Comparison of ENCODE assay signal across 8 cellular contexts in the genomic region with DNA sequence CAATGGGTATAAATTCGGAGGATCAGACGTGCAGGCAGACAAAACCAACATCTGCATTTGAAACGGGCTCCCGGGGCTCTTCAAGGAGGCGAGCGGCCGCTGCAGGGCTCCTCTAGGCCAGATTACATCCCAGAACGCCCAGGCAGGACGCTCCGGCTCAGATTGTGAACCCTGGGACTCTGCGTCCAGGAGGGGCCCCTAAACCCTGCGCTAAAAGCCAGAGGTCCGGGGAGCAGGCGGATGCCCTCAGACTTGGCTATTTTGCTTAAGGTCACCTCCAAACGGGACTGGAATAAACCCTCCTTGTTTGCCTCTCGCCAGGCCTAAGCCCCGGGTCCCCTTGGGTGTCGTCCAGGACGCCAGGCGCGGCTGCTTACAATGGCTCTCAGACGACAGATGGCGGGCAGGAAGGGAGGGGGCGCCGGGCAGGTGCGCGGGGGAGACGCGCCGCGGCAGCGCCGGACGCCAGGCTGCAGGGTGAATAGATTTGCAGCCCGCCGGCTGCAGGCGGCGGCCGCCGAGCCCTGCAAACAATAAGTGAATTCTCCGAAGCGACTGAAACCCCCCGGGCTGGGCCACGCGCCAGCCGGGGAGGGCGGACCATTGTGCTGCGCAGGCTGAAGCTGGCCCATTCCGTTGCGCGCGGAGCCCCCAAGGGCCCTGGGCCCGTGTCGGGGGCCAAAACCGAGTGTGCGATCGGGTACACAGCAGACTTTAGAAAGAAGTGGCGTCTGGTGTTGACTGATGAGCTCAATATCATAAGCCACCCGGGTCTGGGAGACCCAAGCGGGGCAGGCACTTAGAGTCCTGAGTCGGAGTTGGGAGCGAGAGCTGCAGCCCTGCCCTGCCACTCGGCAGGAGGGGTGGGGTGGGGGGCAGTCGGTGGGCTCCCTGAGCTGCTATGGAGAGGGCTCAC. TPM values are rescaled to one million over a fixed set of nuclear protein-coding genes. Genes with fewer than 3 reads are reported as not detected.
DNase-seq lines count a peak whose midpoint lies in the region; ATAC-seq, FAIRE-seq and TF ChIP-seq lines count a peak whose summit lies in the region.
"Had no signal": no experiment of that assay in that cellular context is flagged by ENCODE, and none has a peak within 500 bp of the region (broad histone marks: within the 10 kb centered on the region; RNA-seq: fewer than 3 reads in every experiment).

No MANE protein-coding gene starts in this region.

- ATAC-seq in GM18502 (IDR thresholded peaks at IDR 0.05; ENCODE audit: poor library complexity, unreplicated experiment), result no peak

- no peak for TF ChIP-seq CTCF in astrocyte of the cerebellum (IDR thresholded peaks at IDR 0.05; ENCODE audit: low read depth, low read length, missing control alignments)

- DNase-seq in NCI-H1694 treated with DMSO at 0.1 percent for 48 hours (lab: John Stamatoyannopoulos, UW) (peak; percentile 69), astrocyte of the cerebellum (ENCODE audit: low read depth) (no peak), RCC 7860 (ENCODE audit: low spot score) (no peak), kidney tubule cell (ENCODE audit: low spot score) (no peak)

- H3K36me3 ChIP-seq in iPS-18a (ENCODE audit: control insufficient read depth, low read depth, low read length) (no peaks in the 10 kb centered on the region), skeletal muscle satellite cell (ENCODE audit: insufficient read depth, low read length) (no peaks in the 10 kb centered on the region)

- H3K27me3 ChIP-seq in iPS-18a (ENCODE audit: control insufficient read depth, insufficient read depth, low read length) (peaks cover 77% of the 10 kb centered on the region), skeletal muscle satellite cell (ENCODE audit: control insufficient read depth, insufficient read depth, low read length) (peaks cover 25% of the 10 kb centered on the region)

- H3K9ac ChIP-seq in iPS-18a (ENCODE audit: low read length) (peak overlapping the region; percentile 67), skeletal muscle satellite cell (ENCODE audit: low read depth, low read length) (peak overlapping the region; percentile 59)

- in situ Hi-C loops in astrocyte of the cerebellum (cut with HindIII; ENCODE audit: low sequenced_read_pairs), result no loop called here

- peaks cover 41% of the 10 kb centered on the region for H3K4me1 ChIP-seq in iPS-18a (ENCODE audit: control insufficient read depth, low read depth, low read length)
- peaks cover 10% of the 10 kb centered on the region for H3K4me1 ChIP-seq in skeletal muscle satellite cell (ENCODE audit: control insufficient read depth, insufficient read depth, low read length)

- H3K9me3 ChIP-seq in iPS-18a (ENCODE audit: control insufficient read depth, low read depth, low read length) (peaks cover 12% of the 10 kb centered on the region), skeletal muscle satellite cell (replicated peaks; ENCODE audit: low read length) (peaks cover 4% of the 10 kb centered on the region)

- H3K27ac ChIP-seq in iPS-18a (ENCODE audit: low read length), result no peak overlapping the region

- H3K4me3 ChIP-seq in astrocyte of the cerebellum (ENCODE audit: low read depth, low read length), result peak overlapping the region; percentile 38
- H3K4me3 ChIP-seq in iPS-18a (ENCODE audit: low read length), result peak overlapping the region; percentile 67
- peak overlapping the region; percentile 68 for H3K4me3 ChIP-seq in skeletal muscle satellite cell (ENCODE audit: low read length)

- H3K4me2 ChIP-seq in skeletal muscle satellite cell (ENCODE audit: low read length), result peak overlapping the region; percentile 85

- FAIRE-seq in RCC 7860 (lab: Jason Lieb, UNC), result no peak
- FAIRE-seq: islet of Langerhans had no signal

RNA-seq across cellular contexts. Expression of gene AMOTL2, which starts 32.3 kb away (rescaled TPM):
- total RNA-seq in skeletal muscle satellite cell (2012; rRNA removed), result 40.8 and 77.5 TPM in 2 replicates
